1 cellular context compared by ENCODE assay signal in the genomic region with DNA sequence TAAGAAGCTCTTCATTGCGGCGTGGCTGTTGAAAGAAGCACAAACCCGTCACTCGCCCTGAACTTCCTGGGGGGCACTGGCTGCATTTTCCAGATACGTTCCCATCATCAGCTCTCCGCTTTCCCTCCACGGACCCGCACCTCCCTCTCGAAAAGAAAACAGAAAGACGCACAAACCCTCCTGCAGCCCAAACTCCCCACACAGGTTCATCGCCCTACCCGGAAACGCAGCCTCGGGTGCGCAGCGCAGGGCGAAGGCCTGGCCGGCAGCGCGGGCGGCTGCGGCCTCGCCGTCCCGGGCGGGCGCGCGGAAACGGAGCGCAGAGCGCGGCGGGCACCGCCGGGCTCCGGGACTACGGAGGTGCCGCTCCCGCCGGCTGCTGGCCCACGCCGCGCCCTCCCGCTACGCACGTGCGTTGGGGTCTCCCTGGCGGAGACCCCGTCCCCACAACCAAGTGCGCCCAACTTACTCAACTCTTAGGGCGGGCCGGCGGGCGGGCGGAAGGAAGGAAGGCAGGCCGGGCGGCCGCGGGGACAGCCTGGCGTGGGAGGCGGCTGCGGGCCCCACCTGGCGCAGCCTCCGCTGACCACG.
TF ChIP-seq lines count a peak whose summit lies in the region.

No MANE protein-coding gene starts in this region.

TF ChIP-seq in GM23338, 12 proteins besides CTCF, POLR2A, EP300 and RAD21 (continued from another document):
- TF ChIP-seq, protein P1, sequence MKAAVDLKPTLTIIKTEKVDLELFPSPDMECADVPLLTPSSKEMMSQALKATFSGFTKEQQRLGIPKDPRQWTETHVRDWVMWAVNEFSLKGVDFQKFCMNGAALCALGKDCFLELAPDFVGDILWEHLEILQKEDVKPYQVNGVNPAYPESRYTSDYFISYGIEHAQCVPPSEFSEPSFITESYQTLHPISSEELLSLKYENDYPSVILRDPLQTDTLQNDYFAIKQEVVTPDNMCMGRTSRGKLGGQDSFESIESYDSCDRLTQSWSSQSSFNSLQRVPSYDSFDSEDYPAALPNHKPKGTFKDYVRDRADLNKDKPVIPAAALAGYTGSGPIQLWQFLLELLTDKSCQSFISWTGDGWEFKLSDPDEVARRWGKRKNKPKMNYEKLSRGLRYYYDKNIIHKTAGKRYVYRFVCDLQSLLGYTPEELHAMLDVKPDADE (IDR thresholded peaks at IDR 0.05): no peak
- TF ChIP-seq ZNF331 (CRISPR knock-in tag; IDR thresholded peaks at IDR 0.05; ENCODE audit: low read depth): no peak
- TF ChIP-seq JUNB (IDR thresholded peaks at IDR 0.05; ENCODE audit: unreplicated experiment): no peak
- TF ChIP-seq POLR2AphosphoS5 (IDR thresholded peaks at IDR 0.05; ENCODE audit: low read depth): no peak
- TF ChIP-seq EZH2phosphoT487 (IDR thresholded peaks at IDR 0.05; ENCODE audit: unreplicated experiment): no peak
- no peak for TF ChIP-seq ZNF114 (CRISPR knock-in tag; IDR thresholded peaks at IDR 0.05)
- no peak for TF ChIP-seq EZH2 (IDR thresholded peaks at IDR 0.05; ENCODE audit: low read depth, unreplicated experiment)
- TF ChIP-seq, protein P2, sequence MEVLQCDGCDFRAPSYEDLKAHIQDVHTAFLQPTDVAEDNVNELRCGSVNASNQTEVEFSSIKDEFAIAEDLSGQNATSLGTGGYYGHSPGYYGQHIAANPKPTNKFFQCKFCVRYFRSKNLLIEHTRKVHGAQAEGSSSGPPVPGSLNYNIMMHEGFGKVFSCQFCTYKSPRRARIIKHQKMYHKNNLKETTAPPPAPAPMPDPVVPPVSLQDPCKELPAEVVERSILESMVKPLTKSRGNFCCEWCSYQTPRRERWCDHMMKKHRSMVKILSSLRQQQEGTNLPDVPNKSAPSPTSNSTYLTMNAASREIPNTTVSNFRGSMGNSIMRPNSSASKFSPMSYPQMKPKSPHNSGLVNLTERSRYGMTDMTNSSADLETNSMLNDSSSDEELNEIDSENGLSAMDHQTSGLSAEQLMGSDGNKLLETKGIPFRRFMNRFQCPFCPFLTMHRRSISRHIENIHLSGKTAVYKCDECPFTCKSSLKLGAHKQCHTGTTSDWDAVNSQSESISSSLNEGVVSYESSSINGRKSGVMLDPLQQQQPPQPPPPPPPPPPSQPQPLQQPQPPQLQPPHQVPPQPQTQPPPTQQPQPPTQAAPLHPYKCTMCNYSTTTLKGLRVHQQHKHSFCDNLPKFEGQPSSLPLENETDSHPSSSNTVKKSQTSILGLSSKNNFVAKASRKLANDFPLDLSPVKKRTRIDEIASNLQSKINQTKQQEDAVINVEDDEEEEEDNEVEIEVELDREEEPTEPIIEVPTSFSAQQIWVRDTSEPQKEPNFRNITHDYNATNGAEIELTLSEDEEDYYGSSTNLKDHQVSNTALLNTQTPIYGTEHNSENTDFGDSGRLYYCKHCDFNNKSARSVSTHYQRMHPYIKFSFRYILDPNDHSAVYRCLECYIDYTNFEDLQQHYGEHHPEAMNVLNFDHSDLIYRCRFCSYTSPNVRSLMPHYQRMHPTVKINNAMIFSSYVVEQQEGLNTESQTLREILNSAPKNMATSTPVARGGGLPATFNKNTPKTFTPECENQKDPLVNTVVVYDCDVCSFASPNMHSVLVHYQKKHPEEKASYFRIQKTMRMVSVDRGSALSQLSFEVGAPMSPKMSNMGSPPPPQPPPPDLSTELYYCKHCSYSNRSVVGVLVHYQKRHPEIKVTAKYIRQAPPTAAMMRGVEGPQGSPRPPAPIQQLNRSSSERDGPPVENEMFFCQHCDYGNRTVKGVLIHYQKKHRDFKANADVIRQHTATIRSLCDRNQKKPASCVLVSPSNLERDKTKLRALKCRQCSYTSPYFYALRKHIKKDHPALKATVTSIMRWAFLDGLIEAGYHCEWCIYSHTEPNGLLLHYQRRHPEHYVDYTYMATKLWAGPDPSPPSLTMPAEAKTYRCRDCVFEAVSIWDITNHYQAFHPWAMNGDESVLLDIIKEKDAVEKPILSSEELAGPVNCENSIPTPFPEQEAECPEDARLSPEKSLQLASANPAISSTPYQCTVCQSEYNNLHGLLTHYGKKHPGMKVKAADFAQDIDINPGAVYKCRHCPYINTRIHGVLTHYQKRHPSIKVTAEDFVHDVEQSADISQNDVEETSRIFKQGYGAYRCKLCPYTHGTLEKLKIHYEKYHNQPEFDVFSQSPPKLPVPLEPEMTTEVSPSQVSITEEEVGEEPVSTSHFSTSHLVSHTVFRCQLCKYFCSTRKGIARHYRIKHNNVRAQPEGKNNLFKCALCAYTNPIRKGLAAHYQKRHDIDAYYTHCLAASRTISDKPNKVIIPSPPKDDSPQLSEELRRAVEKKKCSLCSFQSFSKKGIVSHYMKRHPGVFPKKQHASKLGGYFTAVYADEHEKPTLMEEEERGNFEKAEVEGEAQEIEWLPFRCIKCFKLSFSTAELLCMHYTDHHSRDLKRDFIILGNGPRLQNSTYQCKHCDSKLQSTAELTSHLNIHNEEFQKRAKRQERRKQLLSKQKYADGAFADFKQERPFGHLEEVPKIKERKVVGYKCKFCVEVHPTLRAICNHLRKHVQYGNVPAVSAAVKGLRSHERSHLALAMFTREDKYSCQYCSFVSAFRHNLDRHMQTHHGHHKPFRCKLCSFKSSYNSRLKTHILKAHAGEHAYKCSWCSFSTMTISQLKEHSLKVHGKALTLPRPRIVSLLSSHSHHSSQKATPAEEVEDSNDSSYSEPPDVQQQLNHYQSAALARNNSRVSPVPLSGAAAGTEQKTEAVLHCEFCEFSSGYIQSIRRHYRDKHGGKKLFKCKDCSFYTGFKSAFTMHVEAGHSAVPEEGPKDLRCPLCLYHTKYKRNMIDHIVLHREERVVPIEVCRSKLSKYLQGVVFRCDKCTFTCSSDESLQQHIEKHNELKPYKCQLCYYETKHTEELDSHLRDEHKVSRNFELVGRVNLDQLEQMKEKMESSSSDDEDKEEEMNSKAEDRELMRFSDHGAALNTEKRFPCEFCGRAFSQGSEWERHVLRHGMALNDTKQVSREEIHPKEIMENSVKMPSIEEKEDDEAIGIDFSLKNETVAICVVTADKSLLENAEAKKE (CRISPR knock-in tag; IDR thresholded peaks at IDR 0.05): no peak
